Comparison of ENCODE assay signal across 8 cellular contexts in the genomic region with DNA sequence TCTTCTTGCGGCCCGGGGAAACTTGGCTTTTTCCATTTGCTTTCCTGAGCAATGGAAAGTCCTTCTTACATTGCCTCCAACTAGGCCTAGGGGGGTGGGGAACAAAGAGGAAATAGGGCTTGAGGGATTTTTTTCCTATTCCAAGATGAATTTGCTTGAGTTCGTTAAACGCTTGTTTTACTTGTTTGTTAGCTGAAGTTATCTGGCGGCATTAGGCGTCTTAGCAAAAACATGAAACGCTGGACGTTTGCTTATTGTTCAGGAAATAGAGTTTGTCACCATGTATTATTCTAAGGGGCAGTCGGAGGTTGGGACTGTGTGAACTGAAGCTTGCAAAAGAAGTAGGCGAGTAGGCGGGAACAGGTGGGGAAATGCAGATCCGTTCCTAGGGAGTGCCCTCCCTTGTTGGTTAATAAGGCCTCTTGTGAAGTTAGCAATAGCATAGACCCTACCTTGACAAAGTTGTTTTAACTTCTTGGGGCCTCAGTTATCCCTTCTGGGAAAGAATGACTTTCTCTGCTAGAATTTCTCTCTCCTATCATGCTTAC. TPM values are rescaled to one million over a fixed set of nuclear protein-coding genes. Genes with fewer than 3 reads are reported as not detected.
DNase-seq lines count a peak whose midpoint lies in the region; ATAC-seq, FAIRE-seq and TF ChIP-seq lines count a peak whose summit lies in the region.

No MANE protein-coding gene starts in this region.

- no peak for FAIRE-seq in small intestine (lab: Jason Lieb, UNC)

- H3K27me3 ChIP-seq in RWPE2 (ENCODE audit: insufficient read depth, poor library complexity, severe bottlenecking) (no peaks in the 10 kb centered on the region), small intestine (ENCODE audit: control insufficient read depth in 2 of 2, insufficient read depth in 2 of 2, low read length in 2 of 2) (no peaks in the 10 kb centered on the region)

- H3K36me3 ChIP-seq in RWPE2 (ENCODE audit: low read depth) (no peaks in the 10 kb centered on the region), small intestine (ENCODE audit: control insufficient read depth in 2 of 2, insufficient read depth in 2 of 2, low read length in 2 of 2) (no peaks in the 10 kb centered on the region)

- peak overlapping the region; percentile 84 for H3K4me3 ChIP-seq in RWPE2 (ENCODE audit: severe bottlenecking)
- peak overlapping the region in 1 of 2 donors; percentile 79 for H3K4me3 ChIP-seq in small intestine (ENCODE audit: low read depth in 1 of 2, low read length in 2 of 2)

- WGBS in small intestine, 3 donors = 15 to 38% (median 30%) methylated on average over 12 of the region's 12 CpGs

- DNase-seq in NCI-H1417 (lab: John Stamatoyannopoulos, UW) = peak; percentile 25 to 68 (median 39)
- no peak for DNase-seq in NCI-H1417 treated with DMSO at 0.1 percent for 48 hours (lab: John Stamatoyannopoulos, UW)
- DNase-seq in RWPE2 (ENCODE audit: low spot score) = no peak
- DNase-seq in glomerular visceral epithelial cell (ENCODE audit: extremely low spot score) = peak; percentile 37
- peak; percentile 47 for DNase-seq in small intestine
- DNase-seq in substantia nigra (lab: John Stamatoyannopoulos, UW) = no peak
- DNase-seq in stimulated activated CD4-positive, alpha-beta T cell treated with anti-CD3 and anti-CD28 coated beads, Interleukin-12 subunit alpha, Interleukin-12 subunit beta, amount 100 ng/mL, for 4 hours = no peak

- ATAC-seq in RWPE2 (ENCODE audit: low read depth) (no peak), GM21717 (IDR thresholded peaks at IDR 0.05; ENCODE audit: unreplicated experiment) (no peak)

- no peak for TF ChIP-seq CTCF in RWPE2 (IDR thresholded peaks at IDR 0.05; ENCODE audit: poor library complexity, severe bottlenecking)

- H3K27ac ChIP-seq in RWPE2 (ENCODE audit: poor library complexity, severe bottlenecking) (no peak overlapping the region), small intestine (ENCODE audit: low read depth in 1 of 2, low read length in 1 of 2) (peak overlapping the region in 1 of 2 donors; percentile 65), substantia nigra (ENCODE audit: low read depth, low read length, poor library complexity, severe bottlenecking) (no peak overlapping the region)

- H3K4me1 ChIP-seq in RWPE2 (ENCODE audit: insufficient read depth, poor library complexity, severe bottlenecking) = peaks cover 15% of the 10 kb centered on the region
- peaks cover 3 to 13% of the 10 kb centered on the region in 2 donors for H3K4me1 ChIP-seq in small intestine (ENCODE audit: control insufficient read depth in 2 of 2, insufficient read depth in 1 of 2, low read depth in 1 of 2, low read length in 1 of 2)

- H3K9me3 ChIP-seq in RWPE2 (ENCODE audit: severe bottlenecking) (no peaks in the 10 kb centered on the region), small intestine (ENCODE audit: control insufficient read depth, low read depth) (no peaks in the 10 kb centered on the region)

RNA-seq across cellular contexts. Expression of gene CABLES1, which starts 1.9 kb away (rescaled TPM):
- polyA plus RNA-seq in small intestine = 1 to 10 TPM; 6.9 to 9.1 (median 7.8) TPM

Comparison
In these comparisons a context has a peak if more than half of its experiments do, and no peak if none do; other contexts are left out.
1. DNase-seq: peak in NCI-H1417 (3 of 3), glomerular visceral epithelial cell (single experiment) and small intestine (single experiment); none in NCI-H1417 treated with DMSO at 0.1 percent for 48 hours (single experiment), RWPE2 (single experiment), substantia nigra (0 of 49) and stimulated activated CD4-positive, alpha-beta T cell treated with anti-CD3 and anti-CD28 coated beads, Interleukin-12 subunit alpha, Interleukin-12 subunit beta, amount 100 ng/mL, for 4 hours (single experiment).